Comparison of ENCODE assay signal across 8 cellular contexts in genomic region chr1:24898152-24898908, GRCh38. TPM values are rescaled to one million over a fixed set of nuclear protein-coding genes. Genes with fewer than 3 reads are reported as not detected.
DNase-seq lines count a peak whose midpoint lies in the region; TF ChIP-seq lines count a peak whose summit lies in the region.

No MANE protein-coding gene starts in this region.

- TF ChIP-seq CTCF in GM12864 (IDR thresholded peaks at IDR 0.05; ENCODE audit: low read depth, low read length, missing control alignments) (peak; percentile 97), esophagus squamous epithelium (IDR thresholded peaks at IDR 0.05) (peak in 5 of 6 experiments; percentile 44 to 72 (median 64)), nephron (IDR thresholded peaks at IDR 0.05; ENCODE audit: unreplicated experiment in 3 of 3) (peak; percentile 72 to 82 (median 73))

- intact Hi-C loops in esophagus squamous epithelium (cut with DNase I), result no loop called here

- DNase-seq in GM12864 (ENCODE audit: low read depth) (no peak), M059J (ENCODE audit: low read depth) (peak; percentile 48), esophagus squamous epithelium (lab: John Stamatoyannopoulos, UW) (no peak), NCI-H2081 (lab: John Stamatoyannopoulos, UW) (no peak), NCI-H1092 (lab: John Stamatoyannopoulos, UW) (no peak)
- peak; percentile 64 to 73 for DNase-seq in activated CD4-positive, alpha-beta T cell treated with anti-CD3 and anti-CD28 coated beads, Interleukin-2, amount 50 U/mL, for 48 hours
- no peak for DNase-seq in effector CD4-positive, alpha-beta T cell

- no peaks in the 10 kb centered on the region for H3K9me3 Mint-ChIP-seq in nephron

- H3K4me1 Mint-ChIP-seq in nephron, result no peaks in the 10 kb centered on the region

- WGBS in esophagus squamous epithelium, 2 donors, result 33 to 77% methylated on average over 4 to 6 of the region's 9 CpGs

- H3K4me1 ChIP-seq in esophagus squamous epithelium, result no peaks in the 10 kb centered on the region

- TF ChIP-seq POLR2A in esophagus squamous epithelium (IDR thresholded peaks at IDR 0.05), result no peak

- H3K4me3 ChIP-seq in GM12864 (ENCODE audit: low read depth, low read length) (no peak overlapping the region), esophagus squamous epithelium (no peak overlapping the region)

- H3K4me3 Mint-ChIP-seq in nephron, result no peak overlapping the region

- H3K27me3 Mint-ChIP-seq in nephron (ENCODE audit: low read depth), result peaks cover 43% of the 10 kb centered on the region

- peaks cover 0 to 59% (median 0%) of the 10 kb centered on the region in 4 donors for H3K27me3 ChIP-seq in esophagus squamous epithelium

- no peaks in the 10 kb centered on the region for H3K36me3 ChIP-seq in esophagus squamous epithelium

- no peaks in the 10 kb centered on the region for H3K9me3 ChIP-seq in esophagus squamous epithelium

- no peaks in the 10 kb centered on the region for H3K36me3 Mint-ChIP-seq in nephron (ENCODE audit: low read depth)

- no peak overlapping the region for H3K27ac Mint-ChIP-seq in nephron

- H3K27ac ChIP-seq in esophagus squamous epithelium, result no peak overlapping the region

RNA-seq across cellular contexts. Expression of gene RUNX3, which starts 31.7 kb away (rescaled TPM):
- total RNA-seq in M059J (2014; rRNA removed; shearing (Covaris generic)), result 0.17 and 0.37 TPM in 2 replicates
- total RNA-seq in esophagus squamous epithelium, result 1 to 10 TPM; 1.9 to 5.7 (median 3.1) TPM

Comparison
In these comparisons a context has a peak if more than half of its experiments do, and no peak if none do; other contexts are left out.
1. DNase-seq: peak in M059J (single experiment) and activated CD4-positive, alpha-beta T cell treated with anti-CD3 and anti-CD28 coated beads, Interleukin-2, amount 50 U/mL, for 48 hours (2 of 2); none in GM12864 (single experiment), esophagus squamous epithelium (single experiment), NCI-H2081 (0 of 2), effector CD4-positive, alpha-beta T cell (single experiment) and NCI-H1092 (single experiment).
2. Peak in every context shown above with its lines, with median percentiles within 50 percentile points of each other: CTCF ChIP-seq.